ENCODE assay signal across 1 cellular context in the genomic region with DNA sequence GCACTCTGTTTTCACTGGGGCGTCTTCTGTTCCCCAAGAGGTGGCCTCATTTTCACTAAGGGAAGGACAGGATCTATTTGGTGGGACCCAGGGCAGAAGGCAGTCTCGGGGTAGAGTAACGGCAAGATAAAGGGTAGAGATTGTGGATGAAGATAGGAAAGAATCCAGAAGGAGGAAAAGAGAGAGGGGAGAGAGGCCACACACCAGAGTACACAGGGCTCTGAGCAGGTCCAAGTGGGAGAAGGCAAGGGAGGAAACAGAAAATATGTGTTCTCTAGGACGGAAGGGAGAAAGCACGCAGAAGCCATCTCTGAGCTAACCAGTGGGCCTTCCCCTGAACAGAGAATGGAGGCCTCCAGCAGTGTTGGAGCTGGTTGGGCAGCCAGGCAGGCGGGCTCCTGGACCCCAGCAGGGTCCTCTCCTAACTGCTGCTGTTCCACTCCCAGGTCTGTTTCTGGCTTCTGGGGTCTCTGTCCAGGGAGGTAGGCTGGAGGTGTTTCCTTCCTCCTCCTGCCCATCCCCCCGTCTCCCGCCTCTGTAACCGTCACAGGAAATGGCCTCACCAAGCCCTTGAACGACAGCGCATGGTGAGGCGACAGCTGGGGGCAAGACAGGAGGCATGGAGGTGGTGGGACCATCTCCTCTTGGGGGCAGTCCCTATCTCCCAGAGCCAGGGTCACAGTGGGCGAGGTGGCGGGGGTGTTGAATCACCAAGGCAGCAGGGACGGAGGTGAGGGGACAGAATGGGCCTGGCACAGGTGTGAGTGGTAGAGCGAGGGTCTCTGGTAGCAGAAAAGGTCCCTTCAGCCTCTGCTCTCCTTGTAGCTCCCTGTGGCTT.
TF ChIP-seq lines count a peak whose summit lies in the region.

No MANE protein-coding gene starts in this region.

TF ChIP-seq in K562, 482 proteins besides CTCF, POLR2A, EP300 and RAD21 (continues in another document):
- TF ChIP-seq, protein P1, sequence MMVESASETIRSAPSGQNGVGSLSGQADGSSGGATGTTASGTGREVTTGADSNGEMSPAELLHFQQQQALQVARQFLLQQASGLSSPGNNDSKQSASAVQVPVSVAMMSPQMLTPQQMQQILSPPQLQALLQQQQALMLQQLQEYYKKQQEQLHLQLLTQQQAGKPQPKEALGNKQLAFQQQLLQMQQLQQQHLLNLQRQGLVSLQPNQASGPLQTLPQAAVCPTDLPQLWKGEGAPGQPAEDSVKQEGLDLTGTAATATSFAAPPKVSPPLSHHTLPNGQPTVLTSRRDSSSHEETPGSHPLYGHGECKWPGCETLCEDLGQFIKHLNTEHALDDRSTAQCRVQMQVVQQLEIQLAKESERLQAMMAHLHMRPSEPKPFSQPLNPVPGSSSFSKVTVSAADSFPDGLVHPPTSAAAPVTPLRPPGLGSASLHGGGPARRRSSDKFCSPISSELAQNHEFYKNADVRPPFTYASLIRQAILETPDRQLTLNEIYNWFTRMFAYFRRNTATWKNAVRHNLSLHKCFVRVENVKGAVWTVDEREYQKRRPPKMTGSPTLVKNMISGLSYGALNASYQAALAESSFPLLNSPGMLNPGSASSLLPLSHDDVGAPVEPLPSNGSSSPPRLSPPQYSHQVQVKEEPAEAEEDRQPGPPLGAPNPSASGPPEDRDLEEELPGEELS (CRISPR knock-in tag; IDR thresholded peaks at IDR 0.05; ENCODE audit: borderline replicate concordance): peak; percentile 69
- TF ChIP-seq RCOR1 (IDR thresholded peaks at IDR 0.05; ENCODE audit: borderline replicate concordance in 1 of 2, low read depth in 2 of 2, low read length in 2 of 2) (peak in 1 of 2 experiments; percentile 60; a peak in 1 of 4 replicates), TCF3 (CRISPR knock-in tag; IDR thresholded peaks at IDR 0.05) (no peak), L3MBTL2 (IDR thresholded peaks at IDR 0.05) (peak; percentile 66), SRF (CRISPR knock-in tag; IDR thresholded peaks at IDR 0.05) (peak; percentile 12 to 96; a peak in 2 of 4 replicates), GABPB1 (CRISPR knock-in tag; IDR thresholded peaks at IDR 0.05) (peak; percentile 59; the same call in 1 of the 2 replicates), HCFC1 (IDR thresholded peaks at IDR 0.05; ENCODE audit: low read depth, low read length) (peak; percentile 37; the same call in 1 of the 2 replicates), ASH1L (IDR thresholded peaks at IDR 0.05; ENCODE audit: borderline replicate concordance, low read depth, partially characterized antibody) (peak; percentile 30), ILF3 (IDR thresholded peaks at IDR 0.05; ENCODE audit: borderline replicate concordance) (no peak; the same call in 1 of the 2 replicates), RBBP5 (IDR thresholded peaks at IDR 0.05; ENCODE audit: borderline replicate concordance, insufficient read depth, low read length, poor library complexity, severe bottlenecking) (peak; percentile 39), NR2C2 (CRISPR knock-in tag; IDR thresholded peaks at IDR 0.05) (peak; percentile 14; the same call in 1 of the 2 replicates), NR2C2 (tag; IDR thresholded peaks at IDR 0.05) (peak; percentile 58), ZNF445 (CRISPR knock-in tag; IDR thresholded peaks at IDR 0.05; ENCODE audit: low read depth) (peak; percentile 53; the same call in 1 of the 2 replicates), PHB (CRISPR knock-in tag; IDR thresholded peaks at IDR 0.05) (peak; percentile 89; the same call in 1 of the 2 replicates), NFXL1 (CRISPR knock-in tag; IDR thresholded peaks at IDR 0.05) (no peak), TAF7 (tag; IDR thresholded peaks at IDR 0.05) (peak; percentile 77), CBX2 (IDR thresholded peaks at IDR 0.05; ENCODE audit: insufficient read depth, low read length, poor library complexity, severe bottlenecking) (no peak), SETDB1 (IDR thresholded peaks at IDR 0.05; ENCODE audit: low read length) (no peak), JUN (IDR thresholded peaks at IDR 0.05; ENCODE audit: borderline replicate concordance, low read depth, low read length) (peak; percentile 64; the same call in 1 of the 2 replicates), JUN (CRISPR knock-in tag; IDR thresholded peaks at IDR 0.05; ENCODE audit: borderline replicate concordance) (no peak), NCOR1 (IDR thresholded peaks at IDR 0.05) (peak; percentile 29; the same call in 1 of the 2 replicates), CBX1 (IDR thresholded peaks at IDR 0.05; ENCODE audit: low read depth) (0 out of 2 replicates have a peak, but pooled peaks have one; percentile 13)
- TF ChIP-seq, protein P2, sequence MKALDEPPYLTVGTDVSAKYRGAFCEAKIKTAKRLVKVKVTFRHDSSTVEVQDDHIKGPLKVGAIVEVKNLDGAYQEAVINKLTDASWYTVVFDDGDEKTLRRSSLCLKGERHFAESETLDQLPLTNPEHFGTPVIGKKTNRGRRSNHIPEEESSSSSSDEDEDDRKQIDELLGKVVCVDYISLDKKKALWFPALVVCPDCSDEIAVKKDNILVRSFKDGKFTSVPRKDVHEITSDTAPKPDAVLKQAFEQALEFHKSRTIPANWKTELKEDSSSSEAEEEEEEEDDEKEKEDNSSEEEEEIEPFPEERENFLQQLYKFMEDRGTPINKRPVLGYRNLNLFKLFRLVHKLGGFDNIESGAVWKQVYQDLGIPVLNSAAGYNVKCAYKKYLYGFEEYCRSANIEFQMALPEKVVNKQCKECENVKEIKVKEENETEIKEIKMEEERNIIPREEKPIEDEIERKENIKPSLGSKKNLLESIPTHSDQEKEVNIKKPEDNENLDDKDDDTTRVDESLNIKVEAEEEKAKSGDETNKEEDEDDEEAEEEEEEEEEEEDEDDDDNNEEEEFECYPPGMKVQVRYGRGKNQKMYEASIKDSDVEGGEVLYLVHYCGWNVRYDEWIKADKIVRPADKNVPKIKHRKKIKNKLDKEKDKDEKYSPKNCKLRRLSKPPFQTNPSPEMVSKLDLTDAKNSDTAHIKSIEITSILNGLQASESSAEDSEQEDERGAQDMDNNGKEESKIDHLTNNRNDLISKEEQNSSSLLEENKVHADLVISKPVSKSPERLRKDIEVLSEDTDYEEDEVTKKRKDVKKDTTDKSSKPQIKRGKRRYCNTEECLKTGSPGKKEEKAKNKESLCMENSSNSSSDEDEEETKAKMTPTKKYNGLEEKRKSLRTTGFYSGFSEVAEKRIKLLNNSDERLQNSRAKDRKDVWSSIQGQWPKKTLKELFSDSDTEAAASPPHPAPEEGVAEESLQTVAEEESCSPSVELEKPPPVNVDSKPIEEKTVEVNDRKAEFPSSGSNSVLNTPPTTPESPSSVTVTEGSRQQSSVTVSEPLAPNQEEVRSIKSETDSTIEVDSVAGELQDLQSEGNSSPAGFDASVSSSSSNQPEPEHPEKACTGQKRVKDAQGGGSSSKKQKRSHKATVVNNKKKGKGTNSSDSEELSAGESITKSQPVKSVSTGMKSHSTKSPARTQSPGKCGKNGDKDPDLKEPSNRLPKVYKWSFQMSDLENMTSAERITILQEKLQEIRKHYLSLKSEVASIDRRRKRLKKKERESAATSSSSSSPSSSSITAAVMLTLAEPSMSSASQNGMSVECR (CRISPR knock-in tag; IDR thresholded peaks at IDR 0.05): peak; percentile 71
- TF ChIP-seq, protein P3, sequence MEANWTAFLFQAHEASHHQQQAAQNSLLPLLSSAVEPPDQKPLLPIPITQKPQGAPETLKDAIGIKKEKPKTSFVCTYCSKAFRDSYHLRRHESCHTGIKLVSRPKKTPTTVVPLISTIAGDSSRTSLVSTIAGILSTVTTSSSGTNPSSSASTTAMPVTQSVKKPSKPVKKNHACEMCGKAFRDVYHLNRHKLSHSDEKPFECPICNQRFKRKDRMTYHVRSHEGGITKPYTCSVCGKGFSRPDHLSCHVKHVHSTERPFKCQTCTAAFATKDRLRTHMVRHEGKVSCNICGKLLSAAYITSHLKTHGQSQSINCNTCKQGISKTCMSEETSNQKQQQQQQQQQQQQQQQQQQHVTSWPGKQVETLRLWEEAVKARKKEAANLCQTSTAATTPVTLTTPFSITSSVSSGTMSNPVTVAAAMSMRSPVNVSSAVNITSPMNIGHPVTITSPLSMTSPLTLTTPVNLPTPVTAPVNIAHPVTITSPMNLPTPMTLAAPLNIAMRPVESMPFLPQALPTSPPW (CRISPR knock-in tag; IDR thresholded peaks at IDR 0.05): peak; percentile 49
- TF ChIP-seq, protein P4, sequence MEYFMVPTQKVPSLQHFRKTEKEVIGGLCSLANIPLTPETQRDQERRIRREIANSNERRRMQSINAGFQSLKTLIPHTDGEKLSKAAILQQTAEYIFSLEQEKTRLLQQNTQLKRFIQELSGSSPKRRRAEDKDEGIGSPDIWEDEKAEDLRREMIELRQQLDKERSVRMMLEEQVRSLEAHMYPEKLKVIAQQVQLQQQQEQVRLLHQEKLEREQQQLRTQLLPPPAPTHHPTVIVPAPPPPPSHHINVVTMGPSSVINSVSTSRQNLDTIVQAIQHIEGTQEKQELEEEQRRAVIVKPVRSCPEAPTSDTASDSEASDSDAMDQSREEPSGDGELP (CRISPR knock-in tag; IDR thresholded peaks at IDR 0.05; ENCODE audit: borderline replicate concordance): peak; percentile 83
- TF ChIP-seq, protein P5, sequence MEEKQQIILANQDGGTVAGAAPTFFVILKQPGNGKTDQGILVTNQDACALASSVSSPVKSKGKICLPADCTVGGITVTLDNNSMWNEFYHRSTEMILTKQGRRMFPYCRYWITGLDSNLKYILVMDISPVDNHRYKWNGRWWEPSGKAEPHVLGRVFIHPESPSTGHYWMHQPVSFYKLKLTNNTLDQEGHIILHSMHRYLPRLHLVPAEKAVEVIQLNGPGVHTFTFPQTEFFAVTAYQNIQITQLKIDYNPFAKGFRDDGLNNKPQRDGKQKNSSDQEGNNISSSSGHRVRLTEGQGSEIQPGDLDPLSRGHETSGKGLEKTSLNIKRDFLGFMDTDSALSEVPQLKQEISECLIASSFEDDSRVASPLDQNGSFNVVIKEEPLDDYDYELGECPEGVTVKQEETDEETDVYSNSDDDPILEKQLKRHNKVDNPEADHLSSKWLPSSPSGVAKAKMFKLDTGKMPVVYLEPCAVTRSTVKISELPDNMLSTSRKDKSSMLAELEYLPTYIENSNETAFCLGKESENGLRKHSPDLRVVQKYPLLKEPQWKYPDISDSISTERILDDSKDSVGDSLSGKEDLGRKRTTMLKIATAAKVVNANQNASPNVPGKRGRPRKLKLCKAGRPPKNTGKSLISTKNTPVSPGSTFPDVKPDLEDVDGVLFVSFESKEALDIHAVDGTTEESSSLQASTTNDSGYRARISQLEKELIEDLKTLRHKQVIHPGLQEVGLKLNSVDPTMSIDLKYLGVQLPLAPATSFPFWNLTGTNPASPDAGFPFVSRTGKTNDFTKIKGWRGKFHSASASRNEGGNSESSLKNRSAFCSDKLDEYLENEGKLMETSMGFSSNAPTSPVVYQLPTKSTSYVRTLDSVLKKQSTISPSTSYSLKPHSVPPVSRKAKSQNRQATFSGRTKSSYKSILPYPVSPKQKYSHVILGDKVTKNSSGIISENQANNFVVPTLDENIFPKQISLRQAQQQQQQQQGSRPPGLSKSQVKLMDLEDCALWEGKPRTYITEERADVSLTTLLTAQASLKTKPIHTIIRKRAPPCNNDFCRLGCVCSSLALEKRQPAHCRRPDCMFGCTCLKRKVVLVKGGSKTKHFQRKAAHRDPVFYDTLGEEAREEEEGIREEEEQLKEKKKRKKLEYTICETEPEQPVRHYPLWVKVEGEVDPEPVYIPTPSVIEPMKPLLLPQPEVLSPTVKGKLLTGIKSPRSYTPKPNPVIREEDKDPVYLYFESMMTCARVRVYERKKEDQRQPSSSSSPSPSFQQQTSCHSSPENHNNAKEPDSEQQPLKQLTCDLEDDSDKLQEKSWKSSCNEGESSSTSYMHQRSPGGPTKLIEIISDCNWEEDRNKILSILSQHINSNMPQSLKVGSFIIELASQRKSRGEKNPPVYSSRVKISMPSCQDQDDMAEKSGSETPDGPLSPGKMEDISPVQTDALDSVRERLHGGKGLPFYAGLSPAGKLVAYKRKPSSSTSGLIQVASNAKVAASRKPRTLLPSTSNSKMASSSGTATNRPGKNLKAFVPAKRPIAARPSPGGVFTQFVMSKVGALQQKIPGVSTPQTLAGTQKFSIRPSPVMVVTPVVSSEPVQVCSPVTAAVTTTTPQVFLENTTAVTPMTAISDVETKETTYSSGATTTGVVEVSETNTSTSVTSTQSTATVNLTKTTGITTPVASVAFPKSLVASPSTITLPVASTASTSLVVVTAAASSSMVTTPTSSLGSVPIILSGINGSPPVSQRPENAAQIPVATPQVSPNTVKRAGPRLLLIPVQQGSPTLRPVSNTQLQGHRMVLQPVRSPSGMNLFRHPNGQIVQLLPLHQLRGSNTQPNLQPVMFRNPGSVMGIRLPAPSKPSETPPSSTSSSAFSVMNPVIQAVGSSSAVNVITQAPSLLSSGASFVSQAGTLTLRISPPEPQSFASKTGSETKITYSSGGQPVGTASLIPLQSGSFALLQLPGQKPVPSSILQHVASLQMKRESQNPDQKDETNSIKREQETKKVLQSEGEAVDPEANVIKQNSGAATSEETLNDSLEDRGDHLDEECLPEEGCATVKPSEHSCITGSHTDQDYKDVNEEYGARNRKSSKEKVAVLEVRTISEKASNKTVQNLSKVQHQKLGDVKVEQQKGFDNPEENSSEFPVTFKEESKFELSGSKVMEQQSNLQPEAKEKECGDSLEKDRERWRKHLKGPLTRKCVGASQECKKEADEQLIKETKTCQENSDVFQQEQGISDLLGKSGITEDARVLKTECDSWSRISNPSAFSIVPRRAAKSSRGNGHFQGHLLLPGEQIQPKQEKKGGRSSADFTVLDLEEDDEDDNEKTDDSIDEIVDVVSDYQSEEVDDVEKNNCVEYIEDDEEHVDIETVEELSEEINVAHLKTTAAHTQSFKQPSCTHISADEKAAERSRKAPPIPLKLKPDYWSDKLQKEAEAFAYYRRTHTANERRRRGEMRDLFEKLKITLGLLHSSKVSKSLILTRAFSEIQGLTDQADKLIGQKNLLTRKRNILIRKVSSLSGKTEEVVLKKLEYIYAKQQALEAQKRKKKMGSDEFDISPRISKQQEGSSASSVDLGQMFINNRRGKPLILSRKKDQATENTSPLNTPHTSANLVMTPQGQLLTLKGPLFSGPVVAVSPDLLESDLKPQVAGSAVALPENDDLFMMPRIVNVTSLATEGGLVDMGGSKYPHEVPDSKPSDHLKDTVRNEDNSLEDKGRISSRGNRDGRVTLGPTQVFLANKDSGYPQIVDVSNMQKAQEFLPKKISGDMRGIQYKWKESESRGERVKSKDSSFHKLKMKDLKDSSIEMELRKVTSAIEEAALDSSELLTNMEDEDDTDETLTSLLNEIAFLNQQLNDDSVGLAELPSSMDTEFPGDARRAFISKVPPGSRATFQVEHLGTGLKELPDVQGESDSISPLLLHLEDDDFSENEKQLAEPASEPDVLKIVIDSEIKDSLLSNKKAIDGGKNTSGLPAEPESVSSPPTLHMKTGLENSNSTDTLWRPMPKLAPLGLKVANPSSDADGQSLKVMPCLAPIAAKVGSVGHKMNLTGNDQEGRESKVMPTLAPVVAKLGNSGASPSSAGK (IDR thresholded peaks at IDR 0.05): peak; percentile 75
- TF ChIP-seq, protein P6, sequence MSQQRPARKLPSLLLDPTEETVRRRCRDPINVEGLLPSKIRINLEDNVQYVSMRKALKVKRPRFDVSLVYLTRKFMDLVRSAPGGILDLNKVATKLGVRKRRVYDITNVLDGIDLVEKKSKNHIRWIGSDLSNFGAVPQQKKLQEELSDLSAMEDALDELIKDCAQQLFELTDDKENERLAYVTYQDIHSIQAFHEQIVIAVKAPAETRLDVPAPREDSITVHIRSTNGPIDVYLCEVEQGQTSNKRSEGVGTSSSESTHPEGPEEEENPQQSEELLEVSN (IDR thresholded peaks at IDR 0.05; ENCODE audit: borderline replicate concordance in 1 of 2, extremely low read depth in 1 of 2, insufficient read depth in 1 of 2, insufficient read length in 1 of 2, low read depth in 1 of 2, low read length in 1 of 2, poor library complexity in 1 of 2, severe bottlenecking in 1 of 2): peak; percentile 62 to 81
